ENCODE assay signal across 13 cellular contexts in the genomic region with DNA sequence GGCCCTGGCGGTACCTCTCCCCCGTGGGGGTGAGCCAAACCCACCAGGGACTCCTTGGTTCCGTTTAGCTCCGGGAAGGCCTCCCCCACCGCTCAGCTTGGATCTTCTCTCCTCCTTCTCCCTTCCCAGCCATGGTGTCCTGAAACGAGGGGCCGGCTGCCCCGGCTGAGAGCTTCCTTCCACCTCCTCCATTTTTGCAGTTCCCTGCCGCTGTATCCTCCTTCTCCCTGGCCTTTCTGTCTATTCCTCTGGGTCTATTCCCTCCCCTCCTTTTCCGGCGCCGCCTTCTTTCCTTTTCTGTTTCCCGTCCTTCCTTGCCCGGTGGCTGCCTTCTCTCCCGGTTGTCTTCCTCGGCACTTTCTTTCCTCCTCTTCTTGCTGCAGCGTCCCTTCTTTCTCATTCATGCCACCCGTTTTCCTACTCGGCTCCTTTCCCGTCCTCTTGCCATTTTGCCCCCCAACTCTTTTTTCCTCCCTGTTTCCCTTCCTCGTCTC.
DNase-seq lines count a peak whose midpoint lies in the region; ATAC-seq and TF ChIP-seq lines count a peak whose summit lies in the region.
"Had no signal": no experiment of that assay in that cellular context is flagged by ENCODE, and none has a peak within 500 bp of the region (broad histone marks: within the 10 kb centered on the region; RNA-seq: fewer than 3 reads in every experiment).

No MANE protein-coding gene starts in this region.

- TF ChIP-seq CTCF in heart left ventricle (IDR thresholded peaks at IDR 0.05) (no peak), fibroblast of mammary gland (conservative IDR thresholded peaks at IDR 0.05; ENCODE audit: control insufficient read depth, insufficient read depth, low read depth, low read length) (no peak), progenitor cell of endocrine pancreas (IDR thresholded peaks at IDR 0.05; ENCODE audit: unreplicated experiment) (no peak), lower leg skin (IDR thresholded peaks at IDR 0.05) (no peak), thyroid gland (IDR thresholded peaks at IDR 0.05) (no peak)

- H3K9me3 ChIP-seq in heart left ventricle (no peaks in the 10 kb centered on the region), aorta (ENCODE audit: control insufficient read depth, low read length) (no peaks in the 10 kb centered on the region), thyroid gland (no peaks in the 10 kb centered on the region)

- DNase-seq in heart left ventricle: peak in 1 of 5 donors; percentile 34
- DNase-seq in Right ventricle myocardium superior: no peak
- DNase-seq in fibroblast of mammary gland (ENCODE audit: low read depth): no peak
- DNase-seq in progenitor cell of endocrine pancreas (ENCODE audit: low spot score, unreplicated experiment): no peak
- peak in 1 of 2 donors; percentile 44 for DNase-seq in aorta
- no peak for DNase-seq in lower leg skin (ENCODE audit: low spot score in 2 of 2)
- no peak for DNase-seq in thyroid gland
- DNase-seq: activated naive CD8-positive, alpha-beta T cell treated with anti-CD3 and anti-CD28 coated beads for 36 hours; activated T-cell treated with anti-CD3 and anti-CD28 coated beads for 4 hours; T-helper 17 cell had no signal

- ATAC-seq in heart left ventricle (no peak), Right ventricle myocardium superior (ENCODE audit: poor library complexity) (no peak), aorta (ENCODE audit: low FRiP score) (peak; percentile 28), HG03342 (IDR thresholded peaks at IDR 0.05; ENCODE audit: unreplicated experiment) (no peak)
- ATAC-seq: stimulated activated memory B cell treated with anti-CD40 and anti-IgM and Interleukin-4, amounts not matched to agents 10 μg/mL and 1 μg/mL and 100 μg/mL, for 72 hours; T-helper 17 cell had no signal

- H3K9me3 Mint-ChIP-seq in progenitor cell of endocrine pancreas (ENCODE audit: low read depth): no peaks in the 10 kb centered on the region
- H3K9me3 Mint-ChIP-seq: activated naive CD8-positive, alpha-beta T cell treated with anti-CD3 and anti-CD28 coated beads for 36 hours had no signal

- peak overlapping the region in 10 of 12 donors; percentile 10 to 73 (median 53) for H3K27ac ChIP-seq in heart left ventricle
- peak overlapping the region in 1 of 2 donors; percentile 46 for H3K27ac ChIP-seq in aorta (ENCODE audit: low read depth in 1 of 2, low read length in 2 of 2)
- H3K27ac ChIP-seq in thyroid gland: peak overlapping the region in 1 of 3 donors; percentile 13
- H3K27ac ChIP-seq: RWPE1 had no signal

- no peak overlapping the region for H3K4me3 Mint-ChIP-seq in progenitor cell of endocrine pancreas (ENCODE audit: low read depth)
- H3K4me3 Mint-ChIP-seq: activated naive CD8-positive, alpha-beta T cell treated with anti-CD3 and anti-CD28 coated beads for 36 hours; stimulated activated memory B cell treated with anti-CD40 and anti-IgM and Interleukin-4, amounts not matched to agents 10 μg/mL and 1 μg/mL and 100 μg/mL, for 72 hours; T-helper 17 cell had no signal

- H3K36me3 Mint-ChIP-seq in progenitor cell of endocrine pancreas (ENCODE audit: insufficient read depth): no peaks in the 10 kb centered on the region
- H3K36me3 Mint-ChIP-seq: activated naive CD8-positive, alpha-beta T cell treated with anti-CD3 and anti-CD28 coated beads for 36 hours; stimulated activated memory B cell treated with anti-CD40 and anti-IgM and Interleukin-4, amounts not matched to agents 10 μg/mL and 1 μg/mL and 100 μg/mL, for 72 hours had no signal

- no peak for TF ChIP-seq POLR2A in heart left ventricle (IDR thresholded peaks at IDR 0.05)
- TF ChIP-seq POLR2A in lower leg skin (IDR thresholded peaks at IDR 0.05): no peak
- no peak for TF ChIP-seq POLR2A in thyroid gland (IDR thresholded peaks at IDR 0.05)

- H3K27me3 ChIP-seq in heart left ventricle: peaks cover 0 to 73% (median 0%) of the 10 kb centered on the region in 9 donors
- no peaks in the 10 kb centered on the region for H3K27me3 ChIP-seq in aorta (ENCODE audit: control insufficient read depth in 1 of 2, insufficient read depth in 2 of 2, low read length in 1 of 2)
- no peaks in the 10 kb centered on the region for H3K27me3 ChIP-seq in thyroid gland

- peaks cover 1% of the 10 kb centered on the region for H3K4me1 Mint-ChIP-seq in progenitor cell of endocrine pancreas (ENCODE audit: low read depth)
- H3K4me1 Mint-ChIP-seq: stimulated activated memory B cell treated with anti-CD40 and anti-IgM and Interleukin-4, amounts not matched to agents 10 μg/mL and 1 μg/mL and 100 μg/mL, for 72 hours had no signal

- peak overlapping the region; percentile 22 for H3K27ac Mint-ChIP-seq in progenitor cell of endocrine pancreas
- H3K27ac Mint-ChIP-seq: activated naive CD8-positive, alpha-beta T cell treated with anti-CD3 and anti-CD28 coated beads for 36 hours; stimulated activated memory B cell treated with anti-CD40 and anti-IgM and Interleukin-4, amounts not matched to agents 10 μg/mL and 1 μg/mL and 100 μg/mL, for 72 hours; T-helper 17 cell had no signal

- H3K4me1 ChIP-seq in heart left ventricle: peaks cover 0 to 39% (median 6%) of the 10 kb centered on the region in 12 donors
- H3K4me1 ChIP-seq in aorta (ENCODE audit: control insufficient read depth in 1 of 2, insufficient read depth in 2 of 2, low read length in 2 of 2): no peaks in the 10 kb centered on the region
- H3K4me1 ChIP-seq in thyroid gland: peaks cover 0 to 4% of the 10 kb centered on the region in 2 donors

- intact Hi-C loops in heart left ventricle (cut with DNase I) (loop anchor here in 6 of 10 donors (10.0 kb wide), 4 partner anchors 69 to 629 kb away; partner anchors contain the start of genes LIFR (in 2 of the 6) and RICTOR (in 1 of the 6)), Right ventricle myocardium superior (cut with DNase I) (loop anchor here (10.0 kb wide), 1 partner anchor 69 kb away; no protein-coding TSS in a partner anchor), aorta (cut with DNase I) (no loop called here), lower leg skin (cut with DNase I; ENCODE audit: low total_unique reads) (loop anchor here (10.0 kb wide), 1 partner anchor 359 kb away; no protein-coding TSS in a partner anchor), thyroid gland (cut with DNase I) (loop anchor here (10.0 kb wide), 1 partner anchor 69 kb away; no protein-coding TSS in a partner anchor)

- H3K36me3 ChIP-seq in heart left ventricle (no peaks in the 10 kb centered on the region), aorta (ENCODE audit: control insufficient read depth in 1 of 2, insufficient read depth in 2 of 2, low read length in 1 of 2) (no peaks in the 10 kb centered on the region), thyroid gland (no peaks in the 10 kb centered on the region)

- H3K4me3 ChIP-seq in heart left ventricle (peak overlapping the region in 10 of 12 donors; percentile 13 to 52 (median 38)), fibroblast of mammary gland (ENCODE audit: control insufficient read depth, low read depth, low read length) (peak overlapping the region; percentile 68), aorta (ENCODE audit: low read length in 2 of 2) (peak overlapping the region; percentile 7 to 15), lower leg skin (ENCODE audit: low read depth, poor library complexity, severe bottlenecking) (no peak overlapping the region), thyroid gland (replicated peaks in 1 of 3) (peak overlapping the region in 1 of 3 donors; percentile 10)

- H3K27me3 Mint-ChIP-seq in progenitor cell of endocrine pancreas: peaks cover 8% of the 10 kb centered on the region

- 70 to 84% (median 77%) methylated on average over 19 to 21 of the region's 21 CpGs for WGBS in heart left ventricle, 4 donors
- 37 to 45% methylated on average over 20 to 21 of the region's 21 CpGs for WGBS in aorta, 2 donors
- 79 to 84% methylated on average over 21 of the region's 21 CpGs for WGBS in lower leg skin, 2 donors
- WGBS in thyroid gland, 2 donors: 68 to 81% methylated on average over 21 of the region's 21 CpGs

Comparison
In these comparisons a context has a peak if more than half of its experiments do, and no peak if none do; other contexts are left out.
1. intact Hi-C loops: an anchor here in heart left ventricle (10.0 kb wide), Right ventricle myocardium superior (10.0 kb wide), lower leg skin (10.0 kb wide) and thyroid gland (10.0 kb wide); none called in aorta.